2 cellular contexts compared by ENCODE assay signal in genomic region chr10:71714055-71714454, GRCh38.
TF ChIP-seq lines count a peak whose summit lies in the region.

No MANE protein-coding gene starts in this region.

TF ChIP-seq in liver, 16 proteins besides CTCF, POLR2A, EP300 and RAD21:
- no peak for TF ChIP-seq REST (IDR thresholded peaks at IDR 0.05)
- TF ChIP-seq, protein P1, sequence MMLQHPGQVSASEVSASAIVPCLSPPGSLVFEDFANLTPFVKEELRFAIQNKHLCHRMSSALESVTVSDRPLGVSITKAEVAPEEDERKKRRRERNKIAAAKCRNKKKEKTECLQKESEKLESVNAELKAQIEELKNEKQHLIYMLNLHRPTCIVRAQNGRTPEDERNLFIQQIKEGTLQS (IDR thresholded peaks at IDR 0.05), result no peak
- TF ChIP-seq TAF1 (conservative IDR thresholded peaks at IDR 0.05), result no peak
- TF ChIP-seq NR2F2 (IDR thresholded peaks at IDR 0.05), result no peak
- no peak for TF ChIP-seq YY1 (IDR thresholded peaks at IDR 0.05)
- no peak for TF ChIP-seq RXRA (IDR thresholded peaks at IDR 0.05)
- no peak for TF ChIP-seq FOXA2 (IDR thresholded peaks at IDR 0.05)
- TF ChIP-seq EGR1 (IDR thresholded peaks at IDR 0.05; ENCODE audit: low read depth in 2 of 2), result no peak
- no peak for TF ChIP-seq HNF4G (IDR thresholded peaks at IDR 0.05)
- no peak for TF ChIP-seq FOXA1 (IDR thresholded peaks at IDR 0.05)
- TF ChIP-seq, protein P2, sequence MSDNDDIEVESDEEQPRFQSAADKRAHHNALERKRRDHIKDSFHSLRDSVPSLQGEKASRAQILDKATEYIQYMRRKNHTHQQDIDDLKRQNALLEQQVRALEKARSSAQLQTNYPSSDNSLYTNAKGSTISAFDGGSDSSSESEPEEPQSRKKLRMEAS (IDR thresholded peaks at IDR 0.05), result no peak
- no peak for TF ChIP-seq GABPA (IDR thresholded peaks at IDR 0.05 in 1 of 2, conservative IDR thresholded peaks at IDR 0.05 in 1 of 2)
- no peak for TF ChIP-seq SP1 (IDR thresholded peaks at IDR 0.05)

TF ChIP-seq in HepG2, 621 proteins besides CTCF, POLR2A, EP300 and RAD21:
- TF ChIP-seq ARNTL (CRISPR knock-in tag; IDR thresholded peaks at IDR 0.05), result no peak
